Comparison of ENCODE assay signal across 1 cellular context in genomic region chr1:51499694-51500093, GRCh38.
TF ChIP-seq lines count a peak whose summit lies in the region.

No MANE protein-coding gene starts in this region.

TF ChIP-seq in K562, 482 proteins besides CTCF, POLR2A, EP300 and RAD21:
- no peak for TF ChIP-seq FUS (optimal IDR thresholded peaks at IDR 0.05; ENCODE audit: low read depth, low read length)
- TF ChIP-seq EP400 (IDR thresholded peaks at IDR 0.05): 0 out of 2 replicates have a peak, but pooled peaks have one; percentile 22
- TF ChIP-seq CEBPG (CRISPR knock-in tag; IDR thresholded peaks at IDR 0.05): no peak
- TF ChIP-seq CEBPG (tag; conservative IDR thresholded peaks at IDR 0.05 in 1 of 2, IDR thresholded peaks at IDR 0.05 in 1 of 2): peak in 1 of 2 experiments; percentile 77; a peak in 2 of 4 replicates
- TF ChIP-seq LARP7 (IDR thresholded peaks at IDR 0.05): no peak
- TF ChIP-seq ZNF586 (CRISPR knock-in tag; conservative IDR thresholded peaks at IDR 0.05): no peak
- peak; percentile 73; the same call in 1 of the 2 replicates for TF ChIP-seq CEBPB (tag; IDR thresholded peaks at IDR 0.05)
- TF ChIP-seq MEF2D (tag; conservative IDR thresholded peaks at IDR 0.05; ENCODE audit: low read depth): no peak
- no peak for TF ChIP-seq PBX2 (CRISPR knock-in tag; IDR thresholded peaks at IDR 0.05; ENCODE audit: low read depth)
- no peak for TF ChIP-seq PBX2 (tag; conservative IDR thresholded peaks at IDR 0.05; ENCODE audit: low read depth)
- no peak for TF ChIP-seq TFAP4 (CRISPR knock-in tag; IDR thresholded peaks at IDR 0.05; ENCODE audit: borderline replicate concordance)
- TF ChIP-seq NCOR1 (IDR thresholded peaks at IDR 0.05): no peak
